ENCODE assay signal across 30 cellular contexts in genomic region chr4:129379429-129379828, GRCh38.
"Had no signal": no experiment of that assay in that cellular context is flagged by ENCODE, and none has a peak within 500 bp of the region (broad histone marks: within the 10 kb centered on the region; RNA-seq: fewer than 3 reads in every experiment).

No MANE protein-coding gene starts in this region.

- H3K36me3 ChIP-seq: brain microvascular endothelial cell had no signal

- DNase-seq: activated CD4-positive, alpha-beta memory T cell treated with anti-CD3 and anti-CD28 coated beads, Interleukin-2, amount 10 ng/mL, durations not matched to agents 7 days and 5 days; activated CD4-positive, alpha-beta T cell treated with anti-CD3 and anti-CD28 coated beads for 1 hour; activated CD4-positive, alpha-beta T cell treated with anti-CD3 and anti-CD28 coated beads for 4 hours; activated CD4-positive, alpha-beta T cell treated with anti-CD3 and anti-CD28 coated beads, Interleukin-2, amount 10 ng/mL, durations not matched to agents 7 days and 5 days; activated CD4-positive, alpha-beta T cell treated with anti-CD3 and anti-CD28 coated beads, Interleukin-2, amount 50 U/mL, for 4 hours; activated CD8-positive, alpha-beta memory T cell treated with anti-CD3 and anti-CD28 coated beads, Interleukin-2, amount 50 U/mL, for 48 hours; activated gamma-delta T cell treated with Interleukin-2 at 50 U/mL for 16 hours; activated naive CD4-positive, alpha-beta T cell treated with anti-CD3 and anti-CD28 coated beads, Interleukin-2, amount 50 U/mL, for 16 hours; activated naive CD4-positive, alpha-beta T cell treated with Interleukin-2 at 50 U/mL for 16 hours; activated T-cell treated with anti-CD3 and anti-CD28 coated beads for 4 hours; activated T-cell treated with anti-CD3 and anti-CD28 coated beads, Interleukin-2, amount 50 U/mL, for 24 hours; activated T-cell treated with anti-CD3 and anti-CD28 coated beads, Interleukin-2, amount 50 U/mL, for 72 hours; amniotic stem cell; anterior cingulate cortex; brain microvascular endothelial cell; dorsolateral prefrontal cortex; effector memory CD4-positive, alpha-beta T cell; endodermal cell; foreskin fibroblast; head of caudate nucleus; hippocampal formation; T-helper 2 cell had no signal

- H3K27me3 ChIP-seq: brain microvascular endothelial cell, dorsolateral prefrontal cortex had no signal

- H3K27ac ChIP-seq: brain microvascular endothelial cell, coronary artery, dorsolateral prefrontal cortex, VCaP had no signal

- H3K4me3 ChIP-seq: coronary artery, dorsolateral prefrontal cortex had no signal

- FAIRE-seq: astrocyte, bronchial epithelial cell, frontal cortex, TTC549 had no signal

- ATAC-seq: activated T-cell treated with anti-CD3 and anti-CD28 coated beads, Interleukin-2, amount 50 U/mL, for 72 hours; esophagus mucosa; WTC11 had no signal
